ENCODE assay signal across 10 cellular contexts in the genomic region with DNA sequence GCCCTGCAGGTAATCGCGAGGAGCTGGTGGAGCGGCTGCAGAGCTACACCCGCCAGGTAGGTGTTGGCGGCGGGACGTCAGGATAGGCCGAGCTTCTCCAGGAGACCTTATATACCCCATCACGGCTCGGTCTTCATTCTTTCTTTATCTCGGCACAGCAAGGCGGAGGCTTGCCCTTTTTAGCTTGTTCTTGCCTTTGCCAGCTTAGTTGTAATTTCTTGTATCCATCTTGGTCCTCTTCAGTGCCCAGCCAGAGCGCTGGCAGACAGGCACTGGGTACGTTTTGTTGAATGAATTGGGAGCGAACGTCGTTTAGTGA. TPM values are rescaled to one million over a fixed set of nuclear protein-coding genes. Genes with fewer than 3 reads are reported as not detected.
DNase-seq lines count a peak whose midpoint lies in the region; ATAC-seq and TF ChIP-seq lines count a peak whose summit lies in the region.
"Had no signal": no experiment of that assay in that cellular context is flagged by ENCODE, and none has a peak within 500 bp of the region (broad histone marks: within the 10 kb centered on the region; RNA-seq: fewer than 3 reads in every experiment).

No MANE protein-coding gene starts in this region.

- TF ChIP-seq CTCF in kidney epithelial cell (IDR thresholded peaks at IDR 0.05; ENCODE audit: insufficient read depth, low read length, poor library complexity, severe bottlenecking), result no peak

- H3K27ac Mint-ChIP-seq in T-helper 1 cell treated with Interleukin-12 subunit alpha and Interleukin-12 subunit beta and Interleukin-4 antibody, amounts not matched to agents 30 μg/mL and 1 μg/mL, for 36 hours, result peak overlapping the region; percentile 99
- peak overlapping the region; percentile 92 for H3K27ac Mint-ChIP-seq in activated naive CD8-positive, alpha-beta T cell treated with anti-CD3 and anti-CD28 coated beads, Interleukin-2, amount 10 ng/mL, durations not matched to agents 7 days and 5 days

- peak overlapping the region; percentile 68 for H3K4me3 ChIP-seq in kidney epithelial cell (ENCODE audit: low read depth, low read length)

- DNase-seq in T-helper 1 cell, result no peak
- no peak for DNase-seq in activated naive CD8-positive, alpha-beta T cell treated with anti-CD3 and anti-CD28 coated beads, Interleukin-2, amount 10 ng/mL, durations not matched to agents 7 days and 5 days
- DNase-seq in kidney epithelial cell (ENCODE audit: low read depth), result no peak
- DNase-seq in NCI-H1436 (lab: John Stamatoyannopoulos, UW), result no peak
- DNase-seq in NCI-H526 (lab: John Stamatoyannopoulos, UW), result no peak

- H3K36me3 Mint-ChIP-seq in T-helper 1 cell treated with Interleukin-12 subunit alpha and Interleukin-12 subunit beta and Interleukin-4 antibody, amounts not matched to agents 30 μg/mL and 1 μg/mL, for 36 hours (ENCODE audit: low read depth), result peaks cover 37% of the 10 kb centered on the region
- H3K36me3 Mint-ChIP-seq in activated naive CD8-positive, alpha-beta T cell treated with anti-CD3 and anti-CD28 coated beads, Interleukin-2, amount 10 ng/mL, durations not matched to agents 7 days and 5 days, result peaks cover 23% of the 10 kb centered on the region

- H3K4me1 Mint-ChIP-seq in T-helper 1 cell treated with Interleukin-12 subunit alpha and Interleukin-12 subunit beta and Interleukin-4 antibody, amounts not matched to agents 30 μg/mL and 1 μg/mL, for 36 hours (ENCODE audit: low read depth), result peaks cover 33% of the 10 kb centered on the region
- peaks cover 28% of the 10 kb centered on the region for H3K4me1 Mint-ChIP-seq in activated naive CD8-positive, alpha-beta T cell treated with anti-CD3 and anti-CD28 coated beads, Interleukin-2, amount 10 ng/mL, durations not matched to agents 7 days and 5 days

- no peaks in the 10 kb centered on the region for H3K27me3 ChIP-seq in kidney epithelial cell (ENCODE audit: control insufficient read depth, insufficient read depth, low read length)

- peaks cover 5% of the 10 kb centered on the region for H3K27me3 Mint-ChIP-seq in T-helper 1 cell treated with Interleukin-12 subunit alpha and Interleukin-12 subunit beta and Interleukin-4 antibody, amounts not matched to agents 30 μg/mL and 1 μg/mL, for 36 hours (ENCODE audit: low read depth)
- H3K27me3 Mint-ChIP-seq in activated naive CD8-positive, alpha-beta T cell treated with anti-CD3 and anti-CD28 coated beads, Interleukin-2, amount 10 ng/mL, durations not matched to agents 7 days and 5 days, result peaks cover 10% of the 10 kb centered on the region

- ATAC-seq in activated naive CD8-positive, alpha-beta T cell treated with anti-CD3 and anti-CD28 coated beads, Interleukin-2, amount 10 ng/mL, durations not matched to agents 7 days and 5 days (ENCODE audit: low read depth), result no peak
- no peak for ATAC-seq in GM19324 (IDR thresholded peaks at IDR 0.05; ENCODE audit: low FRiP score, unreplicated experiment)

- H3K9me3 Mint-ChIP-seq in T-helper 1 cell treated with Interleukin-12 subunit alpha and Interleukin-12 subunit beta and Interleukin-4 antibody, amounts not matched to agents 30 μg/mL and 1 μg/mL, for 36 hours, result no peaks in the 10 kb centered on the region
- H3K9me3 Mint-ChIP-seq in activated naive CD8-positive, alpha-beta T cell treated with anti-CD3 and anti-CD28 coated beads, Interleukin-2, amount 10 ng/mL, durations not matched to agents 7 days and 5 days, result no peaks in the 10 kb centered on the region

- peak overlapping the region; percentile 100 for H3K4me3 Mint-ChIP-seq in T-helper 1 cell treated with Interleukin-12 subunit alpha and Interleukin-12 subunit beta and Interleukin-4 antibody, amounts not matched to agents 30 μg/mL and 1 μg/mL, for 36 hours
- peak overlapping the region; percentile 99 for H3K4me3 Mint-ChIP-seq in activated naive CD8-positive, alpha-beta T cell treated with anti-CD3 and anti-CD28 coated beads, Interleukin-2, amount 10 ng/mL, durations not matched to agents 7 days and 5 days

- H3K27ac ChIP-seq in temporal lobe (ENCODE audit: low read depth, low read length), result peak overlapping the region; percentile 53

- POLR2A ChIA-PET in activated naive CD8-positive, alpha-beta T cell treated with anti-CD3 and anti-CD28 coated beads, Interleukin-2, amount 10 ng/mL, durations not matched to agents 7 days and 5 days (lab: Charles Lee), result interaction anchor here (0.9 to 6.5 kb wide), 17 partner anchors 11 to 438 kb away, joined by 3 to 62 read pairs (median 5); a partner anchor contains a TSS

- peaks cover 3% of the 10 kb centered on the region for H3K36me3 ChIP-seq in kidney epithelial cell (ENCODE audit: control insufficient read depth, insufficient read depth, low read length)

RNA-seq across cellular contexts. Expression of a gene that starts 0.5 kb away (rescaled TPM):
- total RNA-seq in activated naive CD8-positive, alpha-beta T cell treated with anti-CD3 and anti-CD28 coated beads, Interleukin-2, amount 10 ng/mL, durations not matched to agents 7 days and 5 days, result 100 to 1,000 TPM; 231 to 246 TPM
- total RNA-seq in kidney epithelial cell (181 and 211 TPM in 2 replicates), temporal lobe (88.5 TPM)

RNA-seq across cellular contexts. Expression of a gene that starts 3.7 kb away (rescaled TPM):
- total RNA-seq in activated naive CD8-positive, alpha-beta T cell treated with anti-CD3 and anti-CD28 coated beads, Interleukin-2, amount 10 ng/mL, durations not matched to agents 7 days and 5 days, result under 1 TPM; 0.14 to 0.44 TPM
- total RNA-seq in kidney epithelial cell, result 0.96 and 4.4 TPM in 2 replicates
- total RNA-seq in temporal lobe, result 10.3 TPM
- total RNA-seq: HT1080 had no signal

RNA-seq across cellular contexts. Expression of a gene that starts 17.4 kb away (rescaled TPM):
- total RNA-seq in activated naive CD8-positive, alpha-beta T cell treated with anti-CD3 and anti-CD28 coated beads, Interleukin-2, amount 10 ng/mL, durations not matched to agents 7 days and 5 days, result 100 to 1,000 TPM; 138 to 162 TPM
- total RNA-seq in kidney epithelial cell (29.4 and 35.4 TPM in 2 replicates), temporal lobe (60.2 TPM)

RNA-seq across cellular contexts. Expression of a gene that starts 26.3 kb away (rescaled TPM):
- not detected for total RNA-seq in activated naive CD8-positive, alpha-beta T cell treated with anti-CD3 and anti-CD28 coated beads, Interleukin-2, amount 10 ng/mL, durations not matched to agents 7 days and 5 days
- total RNA-seq in kidney epithelial cell (0.29 TPM in 1 of 2 replicates, not detected in the other), temporal lobe (not detected)
- total RNA-seq: dermis microvascular lymphatic vessel endothelial cell had no signal

RNA-seq across cellular contexts. Expression of a gene that starts 40.8 kb away (rescaled TPM):
- not detected for total RNA-seq in activated naive CD8-positive, alpha-beta T cell treated with anti-CD3 and anti-CD28 coated beads, Interleukin-2, amount 10 ng/mL, durations not matched to agents 7 days and 5 days
- total RNA-seq in kidney epithelial cell, result 59.8 and 61.3 TPM in 2 replicates
- total RNA-seq in temporal lobe, result not detected
- total RNA-seq: HT1080 had no signal
